ENCODE assay signal across 8 cellular contexts in the genomic region with DNA sequence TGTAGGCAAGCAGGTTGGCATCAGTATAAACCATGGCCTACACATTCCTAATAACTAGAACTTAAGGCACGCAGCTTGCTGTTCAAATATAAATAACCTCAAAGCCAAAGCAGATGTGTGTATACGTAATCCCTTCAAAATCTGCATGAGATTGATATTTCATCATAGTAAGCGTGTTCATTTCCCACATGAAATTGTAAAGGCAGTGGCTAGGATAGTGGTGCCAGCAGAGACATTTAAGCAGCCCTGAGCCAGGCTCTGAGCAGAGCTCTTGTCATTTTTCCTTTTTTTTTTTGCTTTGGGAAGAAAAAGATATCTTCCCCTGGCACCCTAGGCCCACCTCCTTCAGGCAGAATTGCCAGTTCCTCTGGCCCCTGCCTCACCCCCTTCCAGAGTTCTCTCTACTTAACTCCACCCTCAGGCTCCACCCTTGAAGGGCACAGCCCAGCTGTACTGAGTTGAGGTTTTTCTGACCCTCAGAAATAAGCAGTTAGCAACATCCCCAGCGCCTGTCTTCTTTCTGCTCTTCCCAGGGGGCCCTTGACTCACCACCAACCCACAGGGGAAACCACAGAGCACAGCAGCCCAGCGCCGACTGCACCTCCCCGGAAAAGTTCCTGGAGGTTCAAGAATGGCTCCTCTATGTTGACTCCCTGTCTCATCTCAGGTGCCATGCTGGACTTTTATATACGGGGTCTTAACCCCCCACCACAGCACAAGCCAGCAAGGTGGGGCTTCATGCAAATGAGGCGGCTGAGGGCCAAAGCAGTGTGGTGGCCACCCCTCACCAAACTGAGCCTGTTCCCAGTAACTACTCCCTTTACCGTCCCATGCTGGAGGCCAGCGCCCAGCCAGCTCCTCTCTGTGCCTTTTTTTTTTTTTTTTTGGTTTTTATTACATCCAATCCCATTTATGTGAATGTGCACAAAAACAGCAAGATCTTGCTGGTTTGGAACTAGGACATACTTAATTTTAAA.
DNase-seq lines count a peak whose midpoint lies in the region; ATAC-seq, FAIRE-seq and TF ChIP-seq lines count a peak whose summit lies in the region.

No MANE protein-coding gene starts in this region.

- H3K79me2 ChIP-seq in osteoblast (ENCODE audit: insufficient read depth, low read length): no peaks in the 10 kb centered on the region

- peak; percentile 64 for ATAC-seq in HG02623 (IDR thresholded peaks at IDR 0.05; ENCODE audit: unreplicated experiment)

- H2AFZ ChIP-seq in osteoblast (ENCODE audit: low read length): peak overlapping the region; percentile 49

- H3K4me3 ChIP-seq in GM12865 (ENCODE audit: low read depth, low read length) (no peak overlapping the region), astrocyte of the cerebellum (ENCODE audit: low read depth, low read length) (no peak overlapping the region), osteoblast (ENCODE audit: insufficient read depth, low read length) (no peak overlapping the region)

- no peak for TF ChIP-seq CTCF in GM12865 (IDR thresholded peaks at IDR 0.05; ENCODE audit: insufficient read depth, low read depth, low read length, missing control alignments)
- no peak for TF ChIP-seq CTCF in astrocyte of the cerebellum (IDR thresholded peaks at IDR 0.05; ENCODE audit: low read depth, low read length, missing control alignments)
- no peak for TF ChIP-seq CTCF in osteoblast (IDR thresholded peaks at IDR 0.05; ENCODE audit: extremely low read depth, low read depth, low read length)

- in situ Hi-C loops in astrocyte of the cerebellum (cut with HindIII; ENCODE audit: low sequenced_read_pairs): no loop called here

- peak; percentile 73 for FAIRE-seq in RCC 7860 (lab: Jason Lieb, UNC)

- H3K27me3 ChIP-seq in osteoblast (ENCODE audit: insufficient read depth, low read length): no peaks in the 10 kb centered on the region

- H3K4me1 ChIP-seq in osteoblast (ENCODE audit: insufficient read depth, low read length): peaks cover 16% of the 10 kb centered on the region

- H3K27ac ChIP-seq in osteoblast (ENCODE audit: low read depth, low read length): peak overlapping the region; percentile 77

- peak overlapping the region; percentile 63 for H3K4me2 ChIP-seq in osteoblast (ENCODE audit: insufficient read depth, low read length)

- no peaks in the 10 kb centered on the region for H4K20me1 ChIP-seq in osteoblast (ENCODE audit: insufficient read depth, low read length)

- H3K9me3 ChIP-seq in osteoblast (ENCODE audit: low read depth, low read length): no peaks in the 10 kb centered on the region

- H3K36me3 ChIP-seq in osteoblast (ENCODE audit: insufficient read depth, low read length): no peaks in the 10 kb centered on the region

- DNase-seq in GM12865 (ENCODE audit: low read depth): peak; percentile 45
- peak; percentile 68 for DNase-seq in RCC 7860 (ENCODE audit: low spot score)
- DNase-seq in astrocyte of the cerebellum (ENCODE audit: low read depth): peak; percentile 67
- DNase-seq in osteoblast (ENCODE audit: insufficient read length, low spot score, missing footprints): no peak
- DNase-seq in NCI-H1092 treated with DMSO at 0.1 percent for 48 hours (lab: John Stamatoyannopoulos, UW): no peak
- DNase-seq in cerebellum (ENCODE audit: low spot score): no peak
- DNase-seq in NCI-H748 treated with DMSO at 0.1 percent for 48 hours (lab: John Stamatoyannopoulos, UW): no peak

Comparison
In these comparisons a context has a peak if more than half of its experiments do, and no peak if none do; other contexts are left out.
1. DNase-seq: peak in GM12865 (single experiment), RCC 7860 (single experiment) and astrocyte of the cerebellum (single experiment); none in osteoblast (single experiment), NCI-H1092 treated with DMSO at 0.1 percent for 48 hours (single experiment), cerebellum (single experiment) and NCI-H748 treated with DMSO at 0.1 percent for 48 hours (single experiment).